Comparison of ENCODE assay signal across 24 cellular contexts in genomic region chr1:24498589-24498988, GRCh38. TPM values are rescaled to one million over a fixed set of nuclear protein-coding genes. Genes with fewer than 3 reads are reported as not detected.
DNase-seq lines count a peak whose midpoint lies in the region; ATAC-seq and TF ChIP-seq lines count a peak whose summit lies in the region.
"Had no signal": no experiment of that assay in that cellular context is flagged by ENCODE, and none has a peak within 500 bp of the region (broad histone marks: within the 10 kb centered on the region; RNA-seq: fewer than 3 reads in every experiment).

No MANE protein-coding gene starts in this region.

- no peak overlapping the region for H2AFZ ChIP-seq in IMR-90 (replicated peaks; ENCODE audit: low read length, poor library complexity)

- no peak for TF ChIP-seq POLR2A in IMR-90 (IDR thresholded peaks at IDR 0.05; ENCODE audit: low read depth, low read length)

- peak overlapping the region; percentile 37 for H2AK9ac ChIP-seq in IMR-90 (replicated peaks; ENCODE audit: low read depth, low read length, poor library complexity)

- no peaks in the 10 kb centered on the region for H3K4me1 ChIP-seq in IMR-90 (ENCODE audit: control insufficient read depth, insufficient read depth, low read length)

- H2AK5ac ChIP-seq in IMR-90 (ENCODE audit: low read depth, low read length), result no peak overlapping the region

- H2BK15ac ChIP-seq in IMR-90 (ENCODE audit: low read depth, low read length), result no peak overlapping the region

- no peak overlapping the region for H3K27ac ChIP-seq in IMR-90 (ENCODE audit: insufficient read depth, low read length)
- H3K27ac ChIP-seq: Peyer's patch had no signal

- no peaks in the 10 kb centered on the region; the same call in 1 of the 2 replicates for H4K20me1 ChIP-seq in IMR-90 (ENCODE audit: insufficient read depth, low read length)

- no peak overlapping the region for H3K27ac Mint-ChIP-seq in central memory CD8-positive, alpha-beta T cell (ENCODE audit: low read depth)
- peak overlapping the region in 1 of 2 donors; percentile 15 for H3K27ac Mint-ChIP-seq in natural killer cell treated with Interleukin-12 subunit alpha and Interleukin-12 subunit beta and Interleukin-15 and Interleukin-18, amount 100 ng/mL, for 72 hours

- peaks cover 41% of the 10 kb centered on the region for H3K4me1 Mint-ChIP-seq in central memory CD8-positive, alpha-beta T cell
- peaks cover 41 to 44% of the 10 kb centered on the region in 2 donors for H3K4me1 Mint-ChIP-seq in natural killer cell treated with Interleukin-12 subunit alpha and Interleukin-12 subunit beta and Interleukin-15 and Interleukin-18, amount 100 ng/mL, for 72 hours (ENCODE audit: low read depth in 2 of 2)

- 0 out of 2 replicates have a peak, but pooled peaks cover 3% of the 10 kb centered on the region for H3K9me3 ChIP-seq in IMR-90 (ENCODE audit: control insufficient read depth, insufficient read depth, low read length)
- H3K9me3 ChIP-seq: Peyer's patch had no signal

- H2BK20ac ChIP-seq in IMR-90 (ENCODE audit: low read depth, low read length), result no peak overlapping the region

- H3K27me3 Mint-ChIP-seq in central memory CD8-positive, alpha-beta T cell, result no peaks in the 10 kb centered on the region
- H3K27me3 Mint-ChIP-seq in natural killer cell treated with Interleukin-12 subunit alpha and Interleukin-12 subunit beta and Interleukin-15 and Interleukin-18, amount 100 ng/mL, for 72 hours, result peaks cover 44 to 75% of the 10 kb centered on the region in 2 donors
- H3K27me3 Mint-ChIP-seq: IgD-negative memory B cell had no signal

- POLR2A ChIA-PET in IMR-90 (lab: Charles Lee; ENCODE audit: unreplicated experiment), result no interaction called here

- CTCF ChIA-PET in IMR-90 (lab: Yijun Ruan, JAX), result no interaction called here

- no TSS peak for BruUV-seq in IMR-90 (replicated peaks; lab: Mats Ljungman, UMichigan)

- no peak for ATAC-seq in IMR-90 (ENCODE audit: low read depth)
- ATAC-seq in central memory CD8-positive, alpha-beta T cell (replicated peaks; ENCODE audit: extremely low read depth, poor library complexity, severe bottlenecking), result peak; percentile 12
- peak; percentile 61 to 67 for ATAC-seq in natural killer cell treated with Interleukin-12 subunit alpha and Interleukin-12 subunit beta and Interleukin-15 and Interleukin-18, amount 100 ng/mL, for 72 hours
- no peak for ATAC-seq in HG02973 (IDR thresholded peaks at IDR 0.05; ENCODE audit: unreplicated experiment)

- no peak overlapping the region for H2BK120ac ChIP-seq in IMR-90 (ENCODE audit: low read depth, low read length)

- H3K23ac ChIP-seq in IMR-90 (ENCODE audit: low read depth, low read length), result no peak overlapping the region

- H3K9me3 Mint-ChIP-seq in central memory CD8-positive, alpha-beta T cell, result no peaks in the 10 kb centered on the region
- no peaks in the 10 kb centered on the region for H3K9me3 Mint-ChIP-seq in natural killer cell treated with Interleukin-12 subunit alpha and Interleukin-12 subunit beta and Interleukin-15 and Interleukin-18, amount 100 ng/mL, for 72 hours

- intact Hi-C loops in IMR-90 (cut with micrococcal nuclease), result no loop called here

- H3K36me3 Mint-ChIP-seq in central memory CD8-positive, alpha-beta T cell (ENCODE audit: insufficient read depth), result peaks cover 16% of the 10 kb centered on the region
- H3K36me3 Mint-ChIP-seq in natural killer cell treated with Interleukin-12 subunit alpha and Interleukin-12 subunit beta and Interleukin-15 and Interleukin-18, amount 100 ng/mL, for 72 hours, result peaks cover 7% of the 10 kb centered on the region
- H3K36me3 Mint-ChIP-seq: IgD-negative memory B cell had no signal

- H4K8ac ChIP-seq in IMR-90 (ENCODE audit: low read depth in 2 of 2, low read length in 2 of 2), result no peak overlapping the region

- H3K79me1 ChIP-seq in IMR-90 (ENCODE audit: low read depth in 1 of 2, low read length in 2 of 2), result peaks cover 4 to 8% of the 10 kb centered on the region in 2 experiments; a peak in 3 of 4 replicates

- no peak overlapping the region for H3K4me3 ChIP-seq in IMR-90 (ENCODE audit: insufficient read depth, low read depth, low read length)
- H3K4me3 ChIP-seq: Peyer's patch had no signal

- TF ChIP-seq CTCF in IMR-90 (conservative IDR thresholded peaks at IDR 0.05; ENCODE audit: low read depth, low read length), result no peak

- no peak overlapping the region for H3K4me3 Mint-ChIP-seq in central memory CD8-positive, alpha-beta T cell
- H3K4me3 Mint-ChIP-seq in natural killer cell treated with Interleukin-12 subunit alpha and Interleukin-12 subunit beta and Interleukin-15 and Interleukin-18, amount 100 ng/mL, for 72 hours, result peak overlapping the region; percentile 56

- no peaks in the 10 kb centered on the region for H3K36me3 ChIP-seq in IMR-90 (ENCODE audit: control insufficient read depth, insufficient read depth, low read length)
- H3K36me3 ChIP-seq: Peyer's patch had no signal

- H4K91ac ChIP-seq in IMR-90 (ENCODE audit: insufficient read depth, low read depth, low read length), result no peak overlapping the region

- H2BK5ac ChIP-seq in IMR-90 (ENCODE audit: low read depth, low read length, poor library complexity, severe bottlenecking), result no peak overlapping the region

- H3K4ac ChIP-seq in IMR-90 (ENCODE audit: low read depth, low read length), result no peak overlapping the region

- H3K9ac ChIP-seq in IMR-90 (ENCODE audit: low read depth, low read length), result no peak overlapping the region

- H3K56ac ChIP-seq in IMR-90 (ENCODE audit: extremely low read depth, insufficient read depth, low read length), result no peak overlapping the region

- TF ChIP-seq RAD21 in IMR-90 (IDR thresholded peaks at IDR 0.05; ENCODE audit: low read length), result no peak

- no peak overlapping the region for H3K18ac ChIP-seq in IMR-90 (ENCODE audit: low read depth, low read length)

- WGBS in IMR-90 (ENCODE audit: extremely low coverage in 2 of 2, insufficient read length in 1 of 2), 2 experiments, result 100% methylated on average over 6 of the region's 12 CpGs; no CpG with 5 or more reads in 1 of the 2 experiments

- H3K9me1 ChIP-seq in IMR-90 (ENCODE audit: insufficient read depth, low read length), result peaks cover 5% of the 10 kb centered on the region; the same call in 1 of the 2 replicates

- dilution Hi-C loops in IMR-90 (cut with HindIII; ENCODE audit: low sequenced_read_pairs, unreplicated experiment), result no loop called here

- no peak overlapping the region for H3K14ac ChIP-seq in IMR-90 (replicated peaks; ENCODE audit: low read depth, low read length)

- in situ Hi-C loops in IMR-90 (cut with MboI; ENCODE audit: low sequenced_read_pairs), result no loop called here

- H3K27me3 ChIP-seq in IMR-90 (ENCODE audit: control insufficient read depth, insufficient read depth, low read length), result peaks cover 13% of the 10 kb centered on the region
- H3K27me3 ChIP-seq: Peyer's patch had no signal

- H3K4me2 ChIP-seq in IMR-90 (ENCODE audit: low read depth, low read length), result no peak overlapping the region

- H4K5ac ChIP-seq in IMR-90 (ENCODE audit: low read depth, low read length), result no peak overlapping the region

- DNase-seq in activated CD8-positive, alpha-beta memory T cell treated with anti-CD3 and anti-CD28 coated beads for 24 hours, result peak; percentile 41
- DNase-seq in activated CD8-positive, alpha-beta memory T cell treated with anti-CD3 and anti-CD28 coated beads, Interleukin-2, amount 50 U/mL, for 48 hours, result no peak
- DNase-seq in IMR-90, result no peak
- DNase-seq in central memory CD8-positive, alpha-beta T cell (ENCODE audit: low spot score in 2 of 2), result peak in 1 of 2 donors; percentile 27
- DNase-seq in natural killer cell treated with Interleukin-12 subunit alpha and Interleukin-12 subunit beta and Interleukin-15 and Interleukin-18, amount 100 ng/mL, for 72 hours (ENCODE audit: low spot score), result no peak
- DNase-seq in activated gamma-delta T cell (lab: John Stamatoyannopoulos, UW), result no peak
- DNase-seq: AML-193, C1 segment of cervical spinal cord, DMS53, GF-D8, Kasumi-1, NCI-H1417, NCI-H1694 treated with DMSO at 0.1 percent for 48 hours, NCI-H2081 treated with DMSO at 0.1 percent for 48 hours, NCI-H2171 treated with DMSO at 0.1 percent for 48 hours, NCI-H524 treated with DMSO at 0.1 percent for 48 hours, NCI-H82, Peyer's patch had no signal

TF ChIP-seq in IMR-90, 13 proteins besides CTCF, POLR2A, EP300 and RAD21 (continues in another document):
- no peak for TF ChIP-seq USF2 (IDR thresholded peaks at IDR 0.05; ENCODE audit: low read depth, low read length)
- no peak for TF ChIP-seq RCOR1 (IDR thresholded peaks at IDR 0.05; ENCODE audit: insufficient replicate concordance, low read length)
- TF ChIP-seq MAFK (IDR thresholded peaks at IDR 0.05; ENCODE audit: low read depth, low read length), result no peak
- no peak for TF ChIP-seq SMC3 (IDR thresholded peaks at IDR 0.05; ENCODE audit: low read depth, low read length)
- no peak for TF ChIP-seq ELK1 (IDR thresholded peaks at IDR 0.05; ENCODE audit: borderline replicate concordance, low read depth, low read length)
- no peak for TF ChIP-seq CHD1 (IDR thresholded peaks at IDR 0.05; ENCODE audit: low read depth, low read length)

RNA-seq across cellular contexts. Expression of gene RCAN3, which starts 4.0 kb away (rescaled TPM):
- total RNA-seq in IMR-90 (2012; rRNA removed), result 5.9 and 8.6 TPM in 2 replicates
- 4.0 and 4.2 TPM in 2 replicates for polyA plus RNA-seq in IMR-90 (2012; rRNA removed)
- 2.1 and 4.0 TPM in 2 replicates for polyA plus RNA-seq in IMR-90 (2012; cell fraction: cytosol; rRNA removed)
- 1.7 and 4.2 TPM in 2 replicates for polyA plus RNA-seq in IMR-90 (2012; cell fraction: nucleus; rRNA removed; ENCODE audit: low replicate concordance)
- 1 to 10 TPM; 1.9 to 2.7 TPM for total RNA-seq in natural killer cell treated with Interleukin-12 subunit alpha and Interleukin-12 subunit beta and Interleukin-15 and Interleukin-18, amount 100 ng/mL, for 72 hours

RNA-seq across cellular contexts. Expression of gene NCMAP, which starts 57.3 kb away (rescaled TPM):
- total RNA-seq in IMR-90 (2012; rRNA removed), result not detected in 2 replicates
- polyA plus RNA-seq in IMR-90 (2012; rRNA removed), result not detected in 2 replicates
- polyA plus RNA-seq in IMR-90 (2012; cell fraction: cytosol; rRNA removed), result not detected in 2 replicates
- not detected in 2 replicates for polyA plus RNA-seq in IMR-90 (2012; cell fraction: nucleus; rRNA removed; ENCODE audit: low replicate concordance)
- not detected for total RNA-seq in natural killer cell treated with Interleukin-12 subunit alpha and Interleukin-12 subunit beta and Interleukin-15 and Interleukin-18, amount 100 ng/mL, for 72 hours
- total RNA-seq: A172, H4, MCF 10A had no signal
- polyA plus RNA-seq: AG04450, IgD-negative memory B cell had no signal

Comparison
In these comparisons a context has a peak if more than half of its experiments do, and no peak if none do; other contexts are left out.
1. ATAC-seq: peak in central memory CD8-positive, alpha-beta T cell (single experiment) and natural killer cell treated with Interleukin-12 subunit alpha and Interleukin-12 subunit beta and Interleukin-15 and Interleukin-18, amount 100 ng/mL, for 72 hours (2 of 2); none in IMR-90 (single experiment) and HG02973 (single experiment).